ENCODE assay signal across 12 cellular contexts in the genomic region with DNA sequence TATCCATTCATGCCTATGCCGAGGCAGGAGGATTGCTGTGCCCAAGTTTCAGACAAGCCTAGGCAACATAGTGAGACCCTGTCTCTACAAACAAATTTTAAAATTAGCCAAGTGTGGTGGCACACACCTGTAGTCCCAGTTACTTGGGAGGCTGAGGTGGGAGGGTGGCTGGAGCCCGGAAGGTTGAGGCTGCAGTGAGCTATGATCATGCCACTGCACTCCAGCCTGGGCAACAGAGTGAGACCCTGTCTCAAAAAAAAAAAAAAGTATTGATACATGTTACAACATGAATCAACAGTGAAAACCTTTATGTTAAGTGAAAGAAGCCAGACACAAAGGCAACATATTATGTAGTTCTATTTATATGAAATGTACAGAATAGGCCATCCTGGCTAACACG. TPM values are rescaled to one million over a fixed set of nuclear protein-coding genes. Genes with fewer than 3 reads are reported as not detected.
"Had no signal": no experiment of that assay in that cellular context is flagged by ENCODE, and none has a peak within 500 bp of the region (broad histone marks: within the 10 kb centered on the region; RNA-seq: fewer than 3 reads in every experiment).

No MANE protein-coding gene starts in this region.

RNA-seq across cellular contexts. Expression of gene ZNF683, which starts 12.5 kb away (rescaled TPM):
- total RNA-seq: esophagus muscularis mucosa, foreskin keratinocyte, kidney epithelial cell, lower leg skin, mesothelial cell of epicardium, neural crest cell, psoas muscle, sigmoid colon, vagina had no signal

RNA-seq across cellular contexts. Expression of gene LIN28A, which starts 25.6 kb away (rescaled TPM):
- total RNA-seq: activated CD4-positive, alpha-beta memory T cell treated with anti-CD3 and anti-CD28 coated beads, Interleukin-2, amount 10 ng/mL, durations not matched to agents 7 days and 5 days; esophagus muscularis mucosa; foreskin keratinocyte; kidney epithelial cell; lower leg skin; psoas muscle; sigmoid colon; stomach; thyroid gland; vagina had no signal

RNA-seq across cellular contexts. Expression of gene CRYBG2, which starts 31.1 kb away (rescaled TPM):
- total RNA-seq: thyroid gland had no signal
